8 cellular contexts compared by ENCODE assay signal in genomic region chr22:41022470-41023298, GRCh38.
DNase-seq lines count a peak whose midpoint lies in the region; TF ChIP-seq lines count a peak whose summit lies in the region.

No MANE protein-coding gene starts in this region.

- H3K9me3 ChIP-seq in left ventricle myocardium inferior (replicated peaks), result no peaks in the 10 kb centered on the region
- H3K9me3 ChIP-seq in transverse colon, result no peaks in the 10 kb centered on the region

- peaks cover 26% of the 10 kb centered on the region for H3K4me1 ChIP-seq in left ventricle myocardium inferior
- peaks cover 0 to 22% (median 10%) of the 10 kb centered on the region in 4 donors for H3K4me1 ChIP-seq in transverse colon

- H3K36me3 ChIP-seq in H7 (replicated peaks; ENCODE audit: control insufficient read depth, insufficient read depth, low read length) (no peaks in the 10 kb centered on the region), left ventricle myocardium inferior (no peaks in the 10 kb centered on the region), transverse colon (no peaks in the 10 kb centered on the region)

- peak overlapping the region; percentile 99 for H3K27ac ChIP-seq in left ventricle myocardium inferior (replicated peaks)
- peak overlapping the region; percentile 97 to 100 (median 99) for H3K27ac ChIP-seq in transverse colon

- H3K27me3 ChIP-seq in H7 (ENCODE audit: control insufficient read depth, insufficient read depth, low read length) (no peaks in the 10 kb centered on the region), left ventricle myocardium inferior (ENCODE audit: low read depth) (no peaks in the 10 kb centered on the region), transverse colon (no peaks in the 10 kb centered on the region)

- in situ Hi-C loops in transverse colon (cut with MboI; ENCODE audit: low pct_ligation_motif_present in 1 of 4, low pct_unique_long_range_greater_than_20kb in 1 of 4, low sequenced_read_pairs in 3 of 4), result no loop called here

- TF ChIP-seq CTCF in left ventricle myocardium inferior (IDR thresholded peaks at IDR 0.05; ENCODE audit: borderline replicate concordance) (no peak), transverse colon (IDR thresholded peaks at IDR 0.05) (peak in 2 of 5 experiments; percentile 2 to 13)

- peak; percentile 71 for TF ChIP-seq EP300 in transverse colon (IDR thresholded peaks at IDR 0.05; ENCODE audit: low read depth)

- H3K4me3 ChIP-seq in H7 (ENCODE audit: insufficient read depth, low read depth, low read length), result peak overlapping the region; percentile 55
- H3K4me3 ChIP-seq in left ventricle myocardium inferior, result peak overlapping the region; percentile 84
- peak overlapping the region; percentile 46 to 85 (median 65) for H3K4me3 ChIP-seq in transverse colon

- DNase-seq in DMS114 treated with DMSO at 0.1 percent for 48 hours (lab: John Stamatoyannopoulos, UW; ENCODE audit: unreplicated experiment) (peak; percentile 38), H7 (peak; percentile 97), NCI-H1417 (lab: John Stamatoyannopoulos, UW) (peak; percentile 74 to 90 (median 83)), T-helper 2 cell (peak; percentile 56 to 89 (median 72)), amygdala (lab: John Stamatoyannopoulos, UW) (peak in 47 of 56 donors; percentile 6 to 78 (median 42)), left ventricle myocardium inferior (peak; percentile 93), posterior cingulate gyrus (peak; percentile 60 to 96 (median 75)), transverse colon (peak; percentile 96)

- TF ChIP-seq POLR2A in transverse colon (IDR thresholded peaks at IDR 0.05), result peak; percentile 80

- intact Hi-C loops in left ventricle myocardium inferior (cut with micrococcal nuclease) (loop anchor here (10.0 kb wide), 1 partner anchor 72 kb away; the partner anchor contains the start of gene EP300), posterior cingulate gyrus (cut with DNase I) (loop anchor here (2.0 kb wide), 1 partner anchor 68 kb away; no protein-coding TSS in a partner anchor), transverse colon (cut with DNase I; ENCODE audit: low total_unique reads) (loop anchor here (1.0 to 5.0 kb wide), 4 partner anchors 26 to 595 kb away; partner anchors contain the start of gene RBX1)

- 7 to 28% methylated on average over 4 to 29 of the region's 46 CpGs for WGBS in transverse colon (ENCODE audit: low coverage in 1 of 2), 2 donors

Comparison
In these comparisons a context has a peak if more than half of its experiments do, and no peak if none do; other contexts are left out.
1. Peak in every context shown above with its lines: DNase-seq, H3K4me3 ChIP-seq and H3K27ac ChIP-seq.
2. DNase-seq: peak in every context shown above with its lines; median percentile 97 in H7; 96 in transverse colon; 93 in left ventricle myocardium inferior; 83 in NCI-H1417; 75 in posterior cingulate gyrus; 72 in T-helper 2 cell; 42 in amygdala; 38 in DMS114 treated with DMSO at 0.1 percent for 48 hours.